8 cellular contexts compared by ENCODE assay signal in genomic region chr5:134113908-134114875, GRCh38. TPM values are rescaled to one million over a fixed set of nuclear protein-coding genes. Genes with fewer than 3 reads are reported as not detected.
DNase-seq lines count a peak whose midpoint lies in the region; ATAC-seq, FAIRE-seq and TF ChIP-seq lines count a peak whose summit lies in the region.

TCF7 (plus strand) TSS chr5:134114681; CDS start chr5:134114907, 226 bp downstream.

- peaks cover 6% of the 10 kb centered on the region for H3K36me3 Mint-ChIP-seq in activated T-helper 2 cell treated with anti-CD3 and anti-CD28 coated beads, Interferon-gamma antibody, Interleukin-2, Interleukin-4, amounts not matched to agents 10 μg/mL and 5 μg/mL and 100 μg/mL, durations not matched to agents 14 hours and 24 hours and 36 hours (ENCODE audit: low read depth)
- H3K36me3 Mint-ChIP-seq in naive thymus-derived CD8-positive, alpha-beta T cell: peaks cover 23 to 38% (median 38%) of the 10 kb centered on the region in 3 donors

- H3K4me3 ChIP-seq in fibroblast of the aortic adventitia (ENCODE audit: low read depth, low read length): peak within 1 kb of the TSS; percentile 71

- H3K4me1 Mint-ChIP-seq in activated T-helper 2 cell treated with anti-CD3 and anti-CD28 coated beads, Interferon-gamma antibody, Interleukin-2, Interleukin-4, amounts not matched to agents 10 μg/mL and 5 μg/mL and 100 μg/mL, durations not matched to agents 14 hours and 24 hours and 36 hours (ENCODE audit: low read depth): peaks cover 48% of the 10 kb centered on the region
- peaks cover 35 to 65% (median 51%) of the 10 kb centered on the region in 4 donors for H3K4me1 Mint-ChIP-seq in naive thymus-derived CD8-positive, alpha-beta T cell

- peak; percentile 69 for ATAC-seq in GM21381 (IDR thresholded peaks at IDR 0.05; ENCODE audit: unreplicated experiment)
- peak; percentile 59 to 72 for ATAC-seq in naive thymus-derived CD8-positive, alpha-beta T cell

- POLR2A ChIA-PET in naive thymus-derived CD8-positive, alpha-beta T cell (lab: Charles Lee): interaction anchor here (0.5 to 1.8 kb wide), 7 partner anchors 63 to 411 kb away, joined by 3 to 12 read pairs (median 4); partner anchors contain the start of genes JADE2, PPP2CA, SKP1 and VDAC1

- H3K27me3 Mint-ChIP-seq in activated T-helper 2 cell treated with anti-CD3 and anti-CD28 coated beads, Interferon-gamma antibody, Interleukin-2, Interleukin-4, amounts not matched to agents 10 μg/mL and 5 μg/mL and 100 μg/mL, durations not matched to agents 14 hours and 24 hours and 36 hours (ENCODE audit: low read depth): peaks cover 36% of the 10 kb centered on the region
- H3K27me3 Mint-ChIP-seq in naive thymus-derived CD8-positive, alpha-beta T cell: peaks cover 0 to 4% (median 0%) of the 10 kb centered on the region in 5 donors

- no peaks in the 10 kb centered on the region for H3K9me3 Mint-ChIP-seq in activated T-helper 2 cell treated with anti-CD3 and anti-CD28 coated beads, Interferon-gamma antibody, Interleukin-2, Interleukin-4, amounts not matched to agents 10 μg/mL and 5 μg/mL and 100 μg/mL, durations not matched to agents 14 hours and 24 hours and 36 hours
- no peaks in the 10 kb centered on the region for H3K9me3 Mint-ChIP-seq in naive thymus-derived CD8-positive, alpha-beta T cell

- H3K27ac Mint-ChIP-seq in activated T-helper 2 cell treated with anti-CD3 and anti-CD28 coated beads, Interferon-gamma antibody, Interleukin-2, Interleukin-4, amounts not matched to agents 10 μg/mL and 5 μg/mL and 100 μg/mL, durations not matched to agents 14 hours and 24 hours and 36 hours: peak within 1 kb of the TSS; percentile 28
- peak within 1 kb of the TSS; percentile 91 to 99 (median 98) for H3K27ac Mint-ChIP-seq in naive thymus-derived CD8-positive, alpha-beta T cell

- no peak within 1 kb of the TSS for H3K27ac ChIP-seq in substantia nigra (ENCODE audit: low read depth, low read length, poor library complexity, severe bottlenecking)

- FAIRE-seq in RCC 7860 (lab: Jason Lieb, UNC): no peak

- DNase-seq in DMS 273 treated with DMSO at 0.1 percent for 48 hours (lab: John Stamatoyannopoulos, UW) (peak; percentile 34), HPDE6-E6E7 (ENCODE audit: extremely low spot score) (peak; percentile 86), RCC 7860 (ENCODE audit: low spot score) (peak; percentile 62), fibroblast of the aortic adventitia (ENCODE audit: low read depth) (peak; percentile 76), substantia nigra (lab: John Stamatoyannopoulos, UW) (peak in 34 of 49 donors; percentile 11 to 78 (median 40))
- DNase-seq in activated T-helper 2 cell treated with anti-CD3 and anti-CD28 coated beads, Interferon-gamma antibody, Interleukin-2, Interleukin-4, amounts not matched to agents 10 μg/mL and 5 μg/mL and 100 μg/mL, durations not matched to agents 14 hours and 24 hours and 36 hours (ENCODE audit: low spot score): peak; percentile 61
- peak; percentile 76 to 91 (median 86) for DNase-seq in naive thymus-derived CD8-positive, alpha-beta T cell

- intact Hi-C loops in activated T-helper 2 cell treated with anti-CD3 and anti-CD28 coated beads, Interferon-gamma antibody, Interleukin-2, Interleukin-4, amounts not matched to agents 10 μg/mL and 5 μg/mL and 100 μg/mL, durations not matched to agents 14 hours and 24 hours and 36 hours (cut with micrococcal nuclease): loop anchor here (2.0 kb wide), 1 partner anchor 25 kb away; no protein-coding TSS in a partner anchor

- H3K4me3 Mint-ChIP-seq in activated T-helper 2 cell treated with anti-CD3 and anti-CD28 coated beads, Interferon-gamma antibody, Interleukin-2, Interleukin-4, amounts not matched to agents 10 μg/mL and 5 μg/mL and 100 μg/mL, durations not matched to agents 14 hours and 24 hours and 36 hours (ENCODE audit: low read depth): peak within 1 kb of the TSS; percentile 76
- H3K4me3 Mint-ChIP-seq in naive thymus-derived CD8-positive, alpha-beta T cell: peak within 1 kb of the TSS; percentile 94 to 100 (median 98)

- no peak for TF ChIP-seq CTCF in fibroblast of the aortic adventitia (IDR thresholded peaks at IDR 0.05; ENCODE audit: insufficient read depth, low read length)

RNA-seq across cellular contexts. Expression of gene TCF7, which starts in this region (rescaled TPM):
- total RNA-seq in activated T-helper 2 cell treated with anti-CD3 and anti-CD28 coated beads, Interferon-gamma antibody, Interleukin-2, Interleukin-4, amounts not matched to agents 10 μg/mL and 5 μg/mL and 100 μg/mL, durations not matched to agents 14 hours and 24 hours and 36 hours: 8.4 and 10.0 TPM in 2 replicates
- 1.1 and 16.8 TPM in 2 replicates for total RNA-seq in fibroblast of the aortic adventitia (ENCODE audit: low replicate concordance)
- 100 to 1,000 TPM; 910 to 911 TPM for total RNA-seq in naive thymus-derived CD8-positive, alpha-beta T cell
- polyA plus RNA-seq in naive thymus-derived CD8-positive, alpha-beta T cell: 100 to 1,000 TPM; 207 to 600 (median 328) TPM

Comparison
In these comparisons a context has a peak if more than half of its experiments do, and no peak if none do; other contexts are left out.
1. RNA of gene TCF7 (total RNA-seq): 910 to 911 TPM in naive thymus-derived CD8-positive, alpha-beta T cell; 1.1 to 16.8 TPM in fibroblast of the aortic adventitia and 8.4 to 10.0 TPM in activated T-helper 2 cell treated with anti-CD3 and anti-CD28 coated beads, Interferon-gamma antibody, Interleukin-2, Interleukin-4, amounts not matched to agents 10 μg/mL and 5 μg/mL and 100 μg/mL, durations not matched to agents 14 hours and 24 hours and 36 hours; every median in the first group is over 10 times any median in the second.
2. DNase-seq: peak in every context shown above with its lines; median percentile 86 in HPDE6-E6E7; 86 in naive thymus-derived CD8-positive, alpha-beta T cell; 76 in fibroblast of the aortic adventitia; 62 in RCC 7860; 61 in activated T-helper 2 cell treated with anti-CD3 and anti-CD28 coated beads, Interferon-gamma antibody, Interleukin-2, Interleukin-4, amounts not matched to agents 10 μg/mL and 5 μg/mL and 100 μg/mL, durations not matched to agents 14 hours and 24 hours and 36 hours; 40 in substantia nigra; 34 in DMS 273 treated with DMSO at 0.1 percent for 48 hours.